ENCODE assay signal across 9 cellular contexts in the genomic region with DNA sequence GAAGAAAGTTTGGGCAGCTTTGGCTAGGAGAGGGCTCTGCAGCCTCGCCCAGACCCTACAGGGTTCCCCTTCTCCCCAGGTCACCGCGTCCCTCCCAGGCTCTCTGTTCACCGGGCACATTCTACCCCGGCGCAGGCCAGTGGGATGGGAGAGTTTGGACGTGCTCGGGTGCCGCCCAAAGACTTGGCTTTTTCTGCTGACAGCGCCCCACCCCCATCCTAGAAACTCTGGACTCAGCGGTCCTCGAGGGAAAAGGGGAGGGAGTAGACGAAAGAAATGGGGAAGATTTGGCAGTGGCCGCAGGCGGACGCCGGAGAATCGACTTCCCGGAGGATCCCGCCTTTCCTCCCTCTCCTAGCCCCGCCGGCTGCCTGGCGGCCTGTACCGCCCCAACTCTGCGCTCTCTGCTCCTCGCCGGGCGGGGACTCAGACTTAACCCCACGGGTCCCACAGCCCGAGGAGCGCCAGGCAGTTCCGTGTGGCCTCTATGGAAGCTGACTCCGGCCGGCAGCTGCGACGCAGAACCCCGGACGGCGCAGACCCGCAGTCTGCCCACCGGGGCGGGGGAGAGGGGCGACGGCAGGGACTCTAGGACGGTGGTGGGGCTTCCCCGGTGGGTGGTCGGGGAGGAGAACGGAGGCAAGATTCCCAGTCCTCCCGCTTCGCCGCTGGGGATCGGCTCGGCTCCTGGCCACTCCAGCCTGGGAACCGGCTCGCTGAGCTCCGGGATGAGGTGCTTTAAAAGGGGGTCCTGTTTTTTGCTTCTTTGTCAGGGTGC. TPM values are rescaled to one million over a fixed set of nuclear protein-coding genes. Genes with fewer than 3 reads are reported as not detected.
DNase-seq lines count a peak whose midpoint lies in the region; ATAC-seq and TF ChIP-seq lines count a peak whose summit lies in the region.
"Had no signal": no experiment of that assay in that cellular context is flagged by ENCODE, and none has a peak within 500 bp of the region (broad histone marks: within the 10 kb centered on the region; RNA-seq: fewer than 3 reads in every experiment).

No MANE protein-coding gene starts in this region.

- H3K4me1 ChIP-seq in cardiac muscle cell (ENCODE audit: low read depth) (peaks cover 9% of the 10 kb centered on the region), prostate gland (replicated peaks) (peaks cover 8% of the 10 kb centered on the region)

- H3K36me3 ChIP-seq in cardiac muscle cell (no peaks in the 10 kb centered on the region), prostate gland (no peaks in the 10 kb centered on the region)

- ATAC-seq in HG03342 (IDR thresholded peaks at IDR 0.05; ENCODE audit: unreplicated experiment) (no peak), GM19324 (IDR thresholded peaks at IDR 0.05; ENCODE audit: low FRiP score, unreplicated experiment) (no peak), GM18909 (IDR thresholded peaks at IDR 0.05; ENCODE audit: poor library complexity, unreplicated experiment) (no peak)

- intact Hi-C loops in prostate gland (cut with DNase I), result loop anchor here (2.0 to 10.0 kb wide), 2 partner anchors 155 to 255 kb away; no protein-coding TSS in a partner anchor

- no peak for TF ChIP-seq CTCF in cardiac muscle cell (IDR thresholded peaks at IDR 0.05; ENCODE audit: low read depth, low read length)
- no peak for TF ChIP-seq CTCF in prostate gland (IDR thresholded peaks at IDR 0.05)

- H3K9me3 ChIP-seq in cardiac muscle cell (ENCODE audit: low read depth) (no peaks in the 10 kb centered on the region), prostate gland (no peaks in the 10 kb centered on the region)

- TF ChIP-seq POLR2A in prostate gland (IDR thresholded peaks at IDR 0.05), result no peak

- 2% methylated on average over 53 of the region's 56 CpGs for WGBS in prostate gland

- H3K4me3 ChIP-seq in cardiac muscle cell (peak overlapping the region; percentile 26), prostate gland (peak overlapping the region; percentile 36 to 38)

- H3K27me3 ChIP-seq in cardiac muscle cell (peaks cover 92% of the 10 kb centered on the region), prostate gland (replicated peaks; ENCODE audit: insufficient read depth) (peaks cover 10% of the 10 kb centered on the region)

- DNase-seq in 8988T, result peak; percentile 84
- DNase-seq in HCEC 1CT, result peak; percentile 74
- peak; percentile 23 to 26 for DNase-seq in activated T-cell treated with anti-CD3 and anti-CD28 coated beads, Interleukin-2, amount 50 U/mL, for 48 hours
- peak; percentile 70 to 94 for DNase-seq in cardiac muscle cell (ENCODE audit: low read depth in 1 of 2, low spot score in 1 of 2)
- DNase-seq in prostate gland (ENCODE audit: low spot score), result peak; percentile 37

- no peak overlapping the region for H3K27ac ChIP-seq in cardiac muscle cell
- H3K27ac ChIP-seq in prostate gland, result peak overlapping the region; percentile 29 to 69

RNA-seq across cellular contexts. Expression of a gene that starts 0.9 kb away (rescaled TPM):
- total RNA-seq in cardiac muscle cell, result 0.63 and 0.89 TPM in 2 replicates
- polyA plus RNA-seq in cardiac muscle cell, result 0.78 and 1.0 TPM in 2 replicates
- 1 to 10 TPM; 1.8 to 5.1 TPM for total RNA-seq in prostate gland
- total RNA-seq: dermis microvascular lymphatic vessel endothelial cell had no signal

Comparison
In these comparisons a context has a peak if more than half of its experiments do, and no peak if none do; other contexts are left out.
1. DNase-seq: peak in every context shown above with its lines; median percentile 84 in 8988T; 82 in cardiac muscle cell; 74 in HCEC 1CT; 37 in prostate gland; 24 in activated T-cell treated with anti-CD3 and anti-CD28 coated beads, Interleukin-2, amount 50 U/mL, for 48 hours.